17 cellular contexts compared by ENCODE assay signal in the genomic region with DNA sequence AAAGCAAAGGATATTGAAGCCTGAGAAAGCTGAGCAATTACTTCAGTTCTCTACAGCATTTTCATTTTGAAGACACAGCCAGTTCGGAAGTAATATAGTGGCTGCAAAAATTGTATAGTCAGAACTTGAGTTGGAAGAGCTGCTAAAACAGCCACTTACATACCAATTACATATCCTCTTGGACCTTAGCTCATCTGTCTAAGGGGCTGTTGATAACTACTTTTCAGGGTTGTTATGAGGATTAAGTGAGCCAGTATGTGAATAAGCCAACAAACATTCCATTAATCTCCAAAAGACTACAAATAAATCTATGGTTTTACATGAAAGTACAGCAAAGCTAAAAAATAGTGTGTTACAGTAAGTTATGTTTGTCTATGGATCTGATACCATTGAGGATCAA. TPM values are rescaled to one million over a fixed set of nuclear protein-coding genes. Genes with fewer than 3 reads are reported as not detected.
A peak's percentile ranks its signal among the peaks of the same experiment; 100 is the strongest.
DNase-seq lines count a peak whose midpoint lies in the region; ATAC-seq and TF ChIP-seq lines count a peak whose summit lies in the region.
"Had no signal": no experiment of that assay in that cellular context is flagged by ENCODE, and none has a peak within 500 bp of the region (broad histone marks: within the 10 kb centered on the region; RNA-seq: fewer than 3 reads in every experiment).

No MANE protein-coding gene starts in this region.

- TF ChIP-seq POLR2A in HCT116 (IDR thresholded peaks at IDR 0.05; ENCODE audit: borderline replicate concordance, extremely low read depth, insufficient read depth, insufficient read length) (no peak), esophagus squamous epithelium (IDR thresholded peaks at IDR 0.05) (no peak)

- BruUV-seq in HCT116 (replicated peaks; lab: Mats Ljungman, UMichigan) = no TSS peak

- CTCF ChIA-PET in HCT116 (lab: Charles Lee) = no interaction called here

- DNase-seq in HCT116 (ENCODE audit: low read depth, low spot score) (no peak), amniotic epithelial cell (ENCODE audit: low read depth) (peak; percentile 84), iris pigment epithelial cell (ENCODE audit: low read depth) (peak; percentile 73), esophagus squamous epithelium (lab: John Stamatoyannopoulos, UW) (no peak), NCI-H526 treated with DMSO at 0.1 percent for 48 hours (lab: John Stamatoyannopoulos, UW) (no peak), DMS79 (lab: John Stamatoyannopoulos, UW) (no peak)
- DNase-seq in stimulated activated CD4-positive, alpha-beta T cell treated with anti-CD3 and anti-CD28 coated beads, Interleukin-4, amount 100 ng/mL, for 24 hours = no peak
- DNase-seq: Calu3; CD4-positive, alpha-beta memory T cell; DMS53; GDM1; MV-4-11; NCI-H1417; NCI-H1930; NCI-H524 had no signal

- H3K4me3 ChIP-seq in HCT116 (replicated peaks in 1 of 2; ENCODE audit: low read depth in 1 of 2, low read length in 2 of 2) (peak overlapping the region in 1 of 2 experiments; percentile 18; a peak in 1 of 4 replicates), esophagus squamous epithelium (no peak overlapping the region)
- H3K4me3 ChIP-seq: GM12878, K562 had no signal

- peak overlapping the region; percentile 68 for H3K4me2 ChIP-seq in HCT116 (ENCODE audit: low read length)

- RAD21 ChIA-PET in HCT116 (lab: Charles Lee; ENCODE audit: low non-redundant PET in 1 of 2, low total read pairs in 2 of 2, uncharacterized antibody in 2 of 2, unreplicated experiment in 2 of 2) = no interaction called here

- H3K27me3 ChIP-seq in HCT116 (ENCODE audit: insufficient read depth, low read length) = no peaks in the 10 kb centered on the region
- H3K27me3 ChIP-seq in esophagus squamous epithelium = no peaks in the 10 kb centered on the region

- no peaks in the 10 kb centered on the region for H3K36me3 ChIP-seq in HCT116 (ENCODE audit: control insufficient read depth in 1 of 2, insufficient read depth in 2 of 2, low read length in 2 of 2)
- no peaks in the 10 kb centered on the region for H3K36me3 ChIP-seq in esophagus squamous epithelium

- no peak for TF ChIP-seq RAD21 in HCT116 (IDR thresholded peaks at IDR 0.05; ENCODE audit: low read depth)

- TF ChIP-seq CTCF in HCT116 (IDR thresholded peaks at IDR 0.05 in 2 of 3, conservative IDR thresholded peaks at IDR 0.05 in 1 of 3; ENCODE audit: borderline replicate concordance in 1 of 3, insufficient read depth in 1 of 3, low read depth in 2 of 3, low read length in 2 of 3) (no peak), esophagus squamous epithelium (IDR thresholded peaks at IDR 0.05) (no peak)

- no peak for ATAC-seq in HCT116
- ATAC-seq: GM12878, K562 had no signal

- H3K4me1 ChIP-seq in HCT116 (ENCODE audit: control insufficient read depth in 1 of 2, insufficient read depth in 2 of 2, low read length in 2 of 2) (peaks cover 3 to 43% of the 10 kb centered on the region in 2 experiments; a peak in 3 of 4 replicates), esophagus squamous epithelium (no peaks in the 10 kb centered on the region)

- H2AFZ ChIP-seq in HCT116 (ENCODE audit: low read depth, low read length, poor library complexity, severe bottlenecking) = no peak overlapping the region

- WGBS in esophagus squamous epithelium, 2 donors = 77 to 93% methylated on average over 1 of the region's 1 CpG

- H3K27ac ChIP-seq in HCT116 (ENCODE audit: low read depth, low read length) (peak overlapping the region; percentile 31; the same call in 1 of the 2 replicates), esophagus squamous epithelium (no peak overlapping the region)

- intact Hi-C loops in HCT116 (cut with micrococcal nuclease) = no loop called here
- intact Hi-C loops in esophagus squamous epithelium (cut with DNase I) = no loop called here

- no peaks in the 10 kb centered on the region for H4K20me1 ChIP-seq in HCT116 (ENCODE audit: insufficient read depth)

- POLR2A ChIA-PET in HCT116 (lab: Charles Lee) = no interaction called here

- H3K9me2 ChIP-seq in HCT116 (ENCODE audit: insufficient read depth) = no peaks in the 10 kb centered on the region

- no peak overlapping the region for H3K9ac ChIP-seq in HCT116 (ENCODE audit: low read length)

- H3K9me3 ChIP-seq in HCT116 (ENCODE audit: control insufficient read depth in 1 of 2, insufficient read depth in 1 of 2, low read depth in 1 of 2, low read length in 2 of 2) = no peaks in the 10 kb centered on the region
- H3K9me3 ChIP-seq in esophagus squamous epithelium = no peaks in the 10 kb centered on the region

- H3K79me2 ChIP-seq in HCT116 (ENCODE audit: insufficient read depth, low read length) = no peaks in the 10 kb centered on the region

TF ChIP-seq in HCT116, 20 proteins besides CTCF, POLR2A, EP300 and RAD21:
- no peak for TF ChIP-seq EZH2 (IDR thresholded peaks at IDR 0.05)
- TF ChIP-seq, protein P1, sequence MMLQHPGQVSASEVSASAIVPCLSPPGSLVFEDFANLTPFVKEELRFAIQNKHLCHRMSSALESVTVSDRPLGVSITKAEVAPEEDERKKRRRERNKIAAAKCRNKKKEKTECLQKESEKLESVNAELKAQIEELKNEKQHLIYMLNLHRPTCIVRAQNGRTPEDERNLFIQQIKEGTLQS (IDR thresholded peaks at IDR 0.05) = no peak
TF ChIP-seq in HCT116: peak in this region for 0.

RNA-seq across cellular contexts. Expression of gene TMEM200A, which starts 59.7 kb away (rescaled TPM):
- total RNA-seq in HCT116 (2021; ENCODE audit: unreplicated experiment) (22.9 TPM), esophagus squamous epithelium (1 to 10 TPM in 1 of 4 donors, under 1 TPM in 2, not detected in 1; 0.31 to 1.9 (median 0.62) TPM)
- polyA plus RNA-seq in HCT116 (2012) = 7.3 and 10.6 TPM in 2 replicates
- total RNA-seq: Calu3 had no signal
- polyA plus RNA-seq: K562 had no signal

Comparison
In these comparisons a context has a peak if more than half of its experiments do, and no peak if none do; other contexts are left out.
1. DNase-seq: peak in amniotic epithelial cell (single experiment) and iris pigment epithelial cell (single experiment); none in HCT116 (single experiment), esophagus squamous epithelium (single experiment), NCI-H526 treated with DMSO at 0.1 percent for 48 hours (single experiment), stimulated activated CD4-positive, alpha-beta T cell treated with anti-CD3 and anti-CD28 coated beads, Interleukin-4, amount 100 ng/mL, for 24 hours (single experiment) and DMS79 (single experiment).